1 cellular context compared by ENCODE assay signal in genomic region chr13:51235186-51235585, GRCh38.
TF ChIP-seq lines count a peak whose summit lies in the region.

No MANE protein-coding gene starts in this region.

TF ChIP-seq in SK-N-SH, 30 proteins besides CTCF, POLR2A, EP300 and RAD21 (continued from another document):
- TF ChIP-seq REST (IDR thresholded peaks at IDR 0.05; ENCODE audit: low read depth, low read length): no peak
- no peak for TF ChIP-seq TAF1 (IDR thresholded peaks at IDR 0.05; ENCODE audit: borderline replicate concordance, low read depth, low read length)
- TF ChIP-seq POLR2AphosphoS5 (IDR thresholded peaks at IDR 0.05; ENCODE audit: low read depth, low read length): no peak
TF ChIP-seq in SK-N-SH: peak in this region for 0.
